In the genomic region with DNA sequence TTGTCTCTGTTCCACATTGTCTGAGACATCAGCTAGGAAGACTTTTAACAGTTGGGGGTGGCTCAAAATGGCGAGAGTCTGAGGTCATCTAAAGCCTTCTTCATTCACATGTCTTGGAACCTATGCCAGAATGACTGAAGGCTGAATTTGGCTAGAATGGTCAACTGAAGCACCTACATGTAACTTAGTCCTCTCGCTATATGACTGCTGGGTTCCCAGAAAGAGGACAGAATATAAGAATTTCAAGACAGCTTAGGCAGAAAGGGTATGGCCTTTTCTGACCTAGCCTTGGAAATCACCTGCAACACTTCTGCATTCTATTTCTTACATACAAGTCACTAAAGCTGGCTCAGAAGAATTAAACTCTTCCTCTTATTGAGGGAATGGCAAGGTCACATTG, we compare ENCODE assay signal across 28 cellular contexts.
"Had no signal": no experiment of that assay in that cellular context is flagged by ENCODE, and none has a peak within 500 bp of the region (broad histone marks: within the 10 kb centered on the region; RNA-seq: fewer than 3 reads in every experiment).

No MANE protein-coding gene starts in this region.

- FAIRE-seq: colon, islet of Langerhans had no signal

- DNase-seq: effector CD8-positive, alpha-beta T cell; endodermal cell; foreskin keratinocyte; glutamatergic neuron; heart right ventricle; hippocampal formation; left cardiac atrium; left lung; mesendoderm; midbrain; naive thymus-derived CD4-positive, alpha-beta T cell; nucleus accumbens; ovary; posterior cingulate gyrus; psoas muscle; right cardiac atrium; spleen; stimulated activated CD4-positive, alpha-beta T cell treated with anti-CD3 and anti-CD28 coated beads, Interleukin-4, amount 100 ng/mL, for 4 hours; stimulated activated naive CD4-positive, alpha-beta T cell; stomach; thyroid gland; trophoblast cell had no signal

- ATAC-seq: esophagus mucosa; foreskin keratinocyte; heart right ventricle; left cardiac atrium; left lung; naive thymus-derived CD4-positive, alpha-beta T cell; psoas muscle; right cardiac atrium had no signal

- H3K36me3 ChIP-seq: ovary had no signal

- H3K27ac ChIP-seq: epithelial cell of prostate, foreskin keratinocyte, heart right ventricle, left lung, ovary, psoas muscle, skin epidermis, spleen, stomach, thyroid gland had no signal

- H3K9me3 ChIP-seq: heart right ventricle, left lung, ovary, psoas muscle, spleen, stomach, thyroid gland had no signal

- H3K9me3 Mint-ChIP-seq: endodermal cell, nephron had no signal

- H3K27ac Mint-ChIP-seq: endodermal cell; naive thymus-derived CD4-positive, alpha-beta T cell; nephron had no signal

- H3K4me1 ChIP-seq: foreskin keratinocyte, heart right ventricle, left lung, psoas muscle, spleen, stomach, thyroid gland had no signal

- H3K4me1 Mint-ChIP-seq: naive thymus-derived CD4-positive, alpha-beta T cell; nephron had no signal

- H3K4me3 ChIP-seq: heart right ventricle, left lung, ovary, psoas muscle, skin epidermis, spleen, stomach, thyroid gland had no signal

- H3K27me3 Mint-ChIP-seq: naive thymus-derived CD4-positive, alpha-beta T cell had no signal

- H3K4me3 Mint-ChIP-seq: endodermal cell; naive thymus-derived CD4-positive, alpha-beta T cell; nephron had no signal

- H3K27me3 ChIP-seq: foreskin keratinocyte, heart right ventricle, left lung, ovary, spleen, stomach, thyroid gland had no signal
